8 cellular contexts compared by ENCODE assay signal in genomic region chr4:113761682-113762060, GRCh38. TPM values are rescaled to one million over a fixed set of nuclear protein-coding genes. Genes with fewer than 3 reads are reported as not detected.
A peak's percentile ranks its signal among the peaks of the same experiment; 100 is the strongest.
DNase-seq lines count a peak whose midpoint lies in the region; ATAC-seq and TF ChIP-seq lines count a peak whose summit lies in the region.

Gene CAMK2D (minus strand): TSS chr4:113761738. CDS start chr4:113761068, 670 bp downstream.

- H3K4me3 ChIP-seq in H7 (ENCODE audit: insufficient read depth, low read depth, low read length) (peak within 1 kb of the TSS; percentile 83), Loucy (ENCODE audit: low read length, poor library complexity, severe bottlenecking) (peak within 1 kb of the TSS; percentile 87), SJCRH30 (peak within 1 kb of the TSS; percentile 73)

- no peaks in the 10 kb centered on the region for H3K9me3 Mint-ChIP-seq in activated naive CD4-positive, alpha-beta T cell treated with anti-CD3 and anti-CD28 coated beads, Interleukin-2, amount 50 U/mL, for 72 hours

- H3K36me3 ChIP-seq in ES-I3 (ENCODE audit: insufficient read depth, low read length) (no peaks in the 10 kb centered on the region), H7 (replicated peaks; ENCODE audit: control insufficient read depth, insufficient read depth, low read length) (no peaks in the 10 kb centered on the region), Loucy (ENCODE audit: insufficient read depth, low read length) (no peaks in the 10 kb centered on the region), SJCRH30 (no peaks in the 10 kb centered on the region)

- peak within 1 kb of the TSS; percentile 97 for H3K4me2 ChIP-seq in Loucy (ENCODE audit: low read depth, low read length, poor library complexity, severe bottlenecking)

- peak within 1 kb of the TSS; percentile 86 for H3K27ac ChIP-seq in SJCRH30
- H3K27ac ChIP-seq in temporal lobe (ENCODE audit: low read depth, low read length) = peak within 1 kb of the TSS; percentile 93

- peaks cover 13% of the 10 kb centered on the region; the same call in 1 of the 2 replicates for H3F3A ChIP-seq in Loucy (ENCODE audit: low read depth)

- DNase-seq in H7 = peak; percentile 76
- peak; percentile 93 to 94 for DNase-seq in SJCRH30
- peak; percentile 75 to 87 for DNase-seq in activated naive CD4-positive, alpha-beta T cell treated with anti-CD3 and anti-CD28 coated beads, Interleukin-2, amount 50 U/mL, for 72 hours (ENCODE audit: low spot score in 2 of 2)
- no peak for DNase-seq in glomerular endothelial cell (ENCODE audit: extremely low read depth, low read depth, low spot score)
- peak; percentile 88 for DNase-seq in occipital lobe (lab: John Stamatoyannopoulos, UW)

- H3K27me3 ChIP-seq in H7 (ENCODE audit: control insufficient read depth, insufficient read depth, low read length) (peaks cover 10% of the 10 kb centered on the region), Loucy (ENCODE audit: insufficient read depth, low read length, poor library complexity, severe bottlenecking) (no peaks in the 10 kb centered on the region), SJCRH30 (no peaks in the 10 kb centered on the region)

- peak; percentile 53 to 62 for ATAC-seq in activated naive CD4-positive, alpha-beta T cell treated with anti-CD3 and anti-CD28 coated beads, Interleukin-2, amount 50 U/mL, for 72 hours

- peak within 1 kb of the TSS; percentile 88 for H3K9ac ChIP-seq in ES-I3 (ENCODE audit: low read depth, low read length)
- H3K9ac ChIP-seq in Loucy (ENCODE audit: low read depth, low read length, poor library complexity, severe bottlenecking) = peak within 1 kb of the TSS; percentile 90

- peak; percentile 75 for TF ChIP-seq CTCF in Loucy (conservative IDR thresholded peaks at IDR 0.05; ENCODE audit: low read length)

- H4K20me1 ChIP-seq in Loucy (ENCODE audit: insufficient read depth, low read length, poor library complexity, severe bottlenecking) = peaks cover 15% of the 10 kb centered on the region

- H2AFZ ChIP-seq in Loucy (ENCODE audit: low read length) = peak within 1 kb of the TSS; percentile 83

- H3K9me3 ChIP-seq in ES-I3 (ENCODE audit: control insufficient read depth, insufficient read depth, low read length) (no peaks in the 10 kb centered on the region), Loucy (ENCODE audit: insufficient read depth, low read depth, low read length) (no peaks in the 10 kb centered on the region), SJCRH30 (replicated peaks) (no peaks in the 10 kb centered on the region)

- no peaks in the 10 kb centered on the region for H3K9me2 ChIP-seq in Loucy (replicated peaks; ENCODE audit: low read depth, low read length)

- peaks cover 28 to 33% of the 10 kb centered on the region in 2 donors for H3K36me3 Mint-ChIP-seq in activated naive CD4-positive, alpha-beta T cell treated with anti-CD3 and anti-CD28 coated beads, Interleukin-2, amount 50 U/mL, for 72 hours

- peak within 1 kb of the TSS; percentile 98 for H3K27ac Mint-ChIP-seq in activated naive CD4-positive, alpha-beta T cell treated with anti-CD3 and anti-CD28 coated beads, Interleukin-2, amount 50 U/mL, for 72 hours

- peaks cover 9% of the 10 kb centered on the region; the same call in 1 of the 2 replicates for H3K4me1 ChIP-seq in ES-I3 (ENCODE audit: insufficient read depth, low read length)
- H3K4me1 ChIP-seq in Loucy (ENCODE audit: insufficient read depth, low read length, poor library complexity, severe bottlenecking) = peaks cover 43% of the 10 kb centered on the region
- H3K4me1 ChIP-seq in SJCRH30 = peaks cover 14% of the 10 kb centered on the region

- H3K79me2 ChIP-seq in Loucy (ENCODE audit: insufficient read depth, low read length) = peaks cover 42% of the 10 kb centered on the region

RNA-seq across cellular contexts. Expression of gene CAMK2D, which starts in this region (rescaled TPM):
- 21.5 and 29.0 TPM in 2 replicates for total RNA-seq in H7 (2014; rRNA removed; shearing (Covaris generic))
- total RNA-seq in SJCRH30 (2014; rRNA removed; shearing (Covaris generic)) = 35.4 and 36.4 TPM in 2 replicates
- 10 to 100 TPM; 61.3 to 74.6 TPM for total RNA-seq in activated naive CD4-positive, alpha-beta T cell treated with anti-CD3 and anti-CD28 coated beads, Interleukin-2, amount 50 U/mL, for 72 hours
- total RNA-seq in glomerular endothelial cell (24.1 and 26.7 TPM in 2 replicates), occipital lobe (78.9 TPM), temporal lobe (57.3 TPM)
